Comparison of ENCODE assay signal across 22 cellular contexts in genomic region chr18:8006979-8007378, GRCh38.
"Had no signal": no experiment of that assay in that cellular context is flagged by ENCODE, and none has a peak within 500 bp of the region (broad histone marks: within the 10 kb centered on the region; RNA-seq: fewer than 3 reads in every experiment).

No MANE protein-coding gene starts in this region.

- DNase-seq: IMR-90; Karpas-422; KG1; MG63; NCI-H1092; NCI-H1105 treated with DMSO at 0.1 percent for 48 hours; NCI-H1417 treated with DMSO at 0.1 percent for 48 hours; NCI-H1694; NCI-H187 treated with DMSO at 0.1 percent for 48 hours; NCI-H2029 treated with DMSO at 0.1 percent for 48 hours; NCI-H2171 treated with DMSO at 0.1 percent for 48 hours; NCI-H345; NCI-H446 treated with DMSO at 0.1 percent for 48 hours; NCI-H510A treated with DMSO at 0.1 percent for 48 hours; NCI-H82; NK-92 treated with Interleukin-12 subunit alpha and Interleukin-12 subunit beta, amount 100 ng/mL, for 24 hours; PC-9; Peyer's patch; SHP77 treated with DMSO at 0.1 percent for 48 hours; SJCRH30 had no signal

- ATAC-seq: Right ventricle myocardium inferior, SK-N-SH treated with all-trans-retinoic acid at 6 μM for 48 hours had no signal
